In genomic region chr2:199704358-199705238, GRCh38 we compare ENCODE assay signal across 9 cellular contexts.
DNase-seq lines count a peak whose midpoint lies in the region; TF ChIP-seq lines count a peak whose summit lies in the region.
"Had no signal": no experiment of that assay in that cellular context is flagged by ENCODE, and none has a peak within 500 bp of the region (broad histone marks: within the 10 kb centered on the region; RNA-seq: fewer than 3 reads in every experiment).

No MANE protein-coding gene starts in this region.

- H3K9me3 ChIP-seq in Karpas-422 (ENCODE audit: low read length), result no peaks in the 10 kb centered on the region

- no peak overlapping the region for H3K27ac ChIP-seq in Karpas-422 (ENCODE audit: low read length)
- H3K27ac ChIP-seq: SK-N-MC had no signal

- TF ChIP-seq CTCF in retinal pigment epithelial cell (conservative IDR thresholded peaks at IDR 0.05; ENCODE audit: low read depth, low read length), result peak; percentile 55

- H3K9me2 ChIP-seq in Karpas-422 (replicated peaks; ENCODE audit: insufficient read depth, low read length), result no peaks in the 10 kb centered on the region

- H3K36me3 ChIP-seq in Karpas-422 (ENCODE audit: insufficient read depth, low read length), result no peaks in the 10 kb centered on the region

- H3K4me1 ChIP-seq in Karpas-422 (ENCODE audit: low read length), result no peaks in the 10 kb centered on the region

- DNase-seq in AML-193 (lab: John Stamatoyannopoulos, UW), result peak; percentile 76 to 79
- peak; percentile 19 for DNase-seq in GM04504 (ENCODE audit: low read depth)
- peak; percentile 78 for DNase-seq in Karpas-422
- DNase-seq in SKM-1 treated with dmso at 0.1 percent for 144 hours (lab: John Stamatoyannopoulos, UW; ENCODE audit: unreplicated experiment), result peak; percentile 40
- peak; percentile 79 for DNase-seq in fibroblast of peridontal ligament (ENCODE audit: extremely low read depth)
- no peak for DNase-seq in retinal pigment epithelial cell (ENCODE audit: low read depth)
- no peak for DNase-seq in T-helper 9 cell
- DNase-seq in activated gamma-delta T cell treated with Interleukin-2 at 50 U/mL for 16 hours, result no peak

- H3K27me3 ChIP-seq in Karpas-422 (ENCODE audit: low read length), result no peaks in the 10 kb centered on the region; the same call in 1 of the 2 replicates

- H4K20me1 ChIP-seq in Karpas-422 (ENCODE audit: insufficient read depth, low read depth, low read length), result no peaks in the 10 kb centered on the region

- H3K4me2 ChIP-seq in Karpas-422 (ENCODE audit: low read depth, low read length, poor library complexity, severe bottlenecking), result no peak overlapping the region

- H2AFZ ChIP-seq in Karpas-422 (ENCODE audit: low read length), result no peak overlapping the region

- H3K79me2 ChIP-seq in Karpas-422 (ENCODE audit: low read length), result no peaks in the 10 kb centered on the region

- no peak overlapping the region for H3K9ac ChIP-seq in Karpas-422 (ENCODE audit: low read length)

- H3K4me3 ChIP-seq in Karpas-422 (ENCODE audit: low read length) (no peak overlapping the region), retinal pigment epithelial cell (ENCODE audit: low read length) (no peak overlapping the region)
- H3K4me3 ChIP-seq: SK-N-MC had no signal

Comparison
In these comparisons a context has a peak if more than half of its experiments do, and no peak if none do; other contexts are left out.
1. DNase-seq: peak in AML-193 (2 of 2), GM04504 (single experiment), Karpas-422 (single experiment), SKM-1 treated with dmso at 0.1 percent for 144 hours (single experiment) and fibroblast of peridontal ligament (single experiment); none in retinal pigment epithelial cell (single experiment), T-helper 9 cell (single experiment) and activated gamma-delta T cell treated with Interleukin-2 at 50 U/mL for 16 hours (single experiment).